In the genomic region with DNA sequence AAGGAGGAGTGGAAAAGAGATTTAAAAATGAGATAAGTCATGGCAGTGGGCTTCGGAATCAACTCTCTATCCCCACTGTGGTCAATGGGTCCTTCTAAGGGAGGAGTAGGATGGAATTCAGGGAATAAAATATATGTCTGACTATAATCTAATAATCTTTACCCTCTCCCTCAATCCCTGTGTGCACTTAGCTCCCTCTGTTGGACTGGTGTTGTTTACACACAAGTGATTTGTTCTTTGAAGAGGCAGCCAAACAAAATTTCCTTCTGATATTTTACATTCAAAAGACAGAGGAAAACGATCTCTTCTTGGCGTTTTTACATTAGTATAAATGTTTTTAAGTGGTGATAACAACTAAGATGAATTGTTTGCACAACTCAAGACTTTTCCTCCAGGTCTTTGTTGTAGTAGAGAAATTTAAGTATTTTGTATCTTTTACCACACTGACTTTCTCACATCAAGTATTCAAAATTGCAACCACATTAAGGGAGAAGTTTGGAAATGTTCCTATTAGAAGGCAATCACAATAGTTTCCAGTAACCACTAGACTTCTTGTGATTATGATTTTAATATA, we compare ENCODE assay signal across 9 cellular contexts.
A peak's percentile ranks its signal among the peaks of the same experiment; 100 is the strongest.
DNase-seq lines count a peak whose midpoint lies in the region; ATAC-seq, FAIRE-seq and TF ChIP-seq lines count a peak whose summit lies in the region.
"Had no signal": no experiment of that assay in that cellular context is flagged by ENCODE, and none has a peak within 500 bp of the region (broad histone marks: within the 10 kb centered on the region; RNA-seq: fewer than 3 reads in every experiment).

No MANE protein-coding gene starts in this region.

- peak; percentile 3 for DNase-seq in OCI-M2 (lab: John Stamatoyannopoulos, UW; ENCODE audit: unreplicated experiment)
- peak; percentile 70 for DNase-seq in fibroblast of pulmonary artery (ENCODE audit: low read depth)
- no peak for DNase-seq in activated CD4-positive, alpha-beta T cell treated with anti-CD3 and anti-CD28 coated beads, Interleukin-2, amount 50 U/mL, for 48 hours
- no peak for DNase-seq in GM12892 (ENCODE audit: insufficient read length)

- TF ChIP-seq CTCF in 22Rv1 (IDR thresholded peaks at IDR 0.05) (peak; percentile 83), fibroblast of pulmonary artery (IDR thresholded peaks at IDR 0.05; ENCODE audit: low read length, missing control alignments) (peak; percentile 76)

- H3K4me3 ChIP-seq in fibroblast of pulmonary artery (replicated peaks; ENCODE audit: low read depth, low read length), result no peak overlapping the region

- peak; percentile 66 for ATAC-seq in GM19351 (IDR thresholded peaks at IDR 0.05; ENCODE audit: unreplicated experiment)
- ATAC-seq in GM21619 (IDR thresholded peaks at IDR 0.05; ENCODE audit: unreplicated experiment), result no peak
- ATAC-seq in GM18907 (IDR thresholded peaks at IDR 0.05; ENCODE audit: unreplicated experiment), result no peak

- H3K27ac ChIP-seq in 22Rv1, result no peak overlapping the region

- FAIRE-seq in GM12892 (lab: Jason Lieb, UNC), result no peak
- FAIRE-seq: GM18507 had no signal

- TF ChIP-seq POLR2A in GM12892 (IDR thresholded peaks at IDR 0.05; ENCODE audit: low read depth, low read length), result no peak

Comparison
In these comparisons a context has a peak if more than half of its experiments do, and no peak if none do; other contexts are left out.
1. DNase-seq: peak in OCI-M2 (single experiment) and fibroblast of pulmonary artery (single experiment); none in activated CD4-positive, alpha-beta T cell treated with anti-CD3 and anti-CD28 coated beads, Interleukin-2, amount 50 U/mL, for 48 hours (0 of 2) and GM12892 (single experiment).